Comparison of ENCODE assay signal across 1 cellular context in the genomic region with DNA sequence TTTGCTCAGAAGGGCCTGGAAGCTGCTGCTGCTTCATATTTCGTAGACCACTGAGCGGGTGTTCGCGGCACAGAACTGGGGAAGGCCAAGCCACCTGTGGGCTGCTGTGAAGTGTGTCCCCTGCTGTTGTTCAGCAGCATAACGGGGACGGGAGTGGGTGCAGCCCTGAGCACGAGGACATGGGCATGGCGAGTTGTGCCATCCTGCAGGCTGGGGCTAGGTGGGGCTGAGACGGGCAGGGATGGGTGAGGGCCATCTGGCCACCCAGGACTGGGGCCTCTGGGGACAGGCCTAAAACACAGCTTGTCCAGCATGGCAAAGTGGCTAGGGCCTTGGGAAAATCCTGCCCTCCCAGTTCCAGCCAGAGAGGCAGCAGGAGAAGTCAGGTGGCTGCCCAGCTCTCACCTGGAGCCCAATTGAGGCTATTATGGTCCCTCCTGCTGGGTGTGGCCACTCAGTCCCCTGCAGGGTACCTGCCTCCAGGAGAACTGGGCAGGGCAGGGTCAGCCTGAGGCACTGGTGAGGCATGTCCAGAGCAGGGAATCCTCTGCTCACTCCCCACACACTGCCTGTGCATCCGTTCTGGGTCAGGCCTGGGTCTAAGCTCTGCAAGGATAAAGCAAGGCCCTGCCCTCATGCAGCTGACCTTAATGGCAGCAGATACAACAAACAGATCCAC.
TF ChIP-seq lines count a peak whose summit lies in the region.

No MANE protein-coding gene starts in this region.

TF ChIP-seq in SK-N-SH treated with all-trans-retinoic acid at 6 μM for 48 hours, 23 proteins besides CTCF, POLR2A, EP300 and RAD21 (continued from another document):
- TF ChIP-seq, protein P1, sequence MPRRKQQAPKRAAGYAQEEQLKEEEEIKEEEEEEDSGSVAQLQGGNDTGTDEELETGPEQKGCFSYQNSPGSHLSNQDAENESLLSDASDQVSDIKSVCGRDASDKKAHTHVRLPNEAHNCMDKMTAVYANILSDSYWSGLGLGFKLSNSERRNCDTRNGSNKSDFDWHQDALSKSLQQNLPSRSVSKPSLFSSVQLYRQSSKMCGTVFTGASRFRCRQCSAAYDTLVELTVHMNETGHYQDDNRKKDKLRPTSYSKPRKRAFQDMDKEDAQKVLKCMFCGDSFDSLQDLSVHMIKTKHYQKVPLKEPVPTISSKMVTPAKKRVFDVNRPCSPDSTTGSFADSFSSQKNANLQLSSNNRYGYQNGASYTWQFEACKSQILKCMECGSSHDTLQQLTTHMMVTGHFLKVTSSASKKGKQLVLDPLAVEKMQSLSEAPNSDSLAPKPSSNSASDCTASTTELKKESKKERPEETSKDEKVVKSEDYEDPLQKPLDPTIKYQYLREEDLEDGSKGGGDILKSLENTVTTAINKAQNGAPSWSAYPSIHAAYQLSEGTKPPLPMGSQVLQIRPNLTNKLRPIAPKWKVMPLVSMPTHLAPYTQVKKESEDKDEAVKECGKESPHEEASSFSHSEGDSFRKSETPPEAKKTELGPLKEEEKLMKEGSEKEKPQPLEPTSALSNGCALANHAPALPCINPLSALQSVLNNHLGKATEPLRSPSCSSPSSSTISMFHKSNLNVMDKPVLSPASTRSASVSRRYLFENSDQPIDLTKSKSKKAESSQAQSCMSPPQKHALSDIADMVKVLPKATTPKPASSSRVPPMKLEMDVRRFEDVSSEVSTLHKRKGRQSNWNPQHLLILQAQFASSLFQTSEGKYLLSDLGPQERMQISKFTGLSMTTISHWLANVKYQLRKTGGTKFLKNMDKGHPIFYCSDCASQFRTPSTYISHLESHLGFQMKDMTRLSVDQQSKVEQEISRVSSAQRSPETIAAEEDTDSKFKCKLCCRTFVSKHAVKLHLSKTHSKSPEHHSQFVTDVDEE (CRISPR knock-in tag; IDR thresholded peaks at IDR 0.05): no peak
- no peak for TF ChIP-seq ARNTL (CRISPR knock-in tag; IDR thresholded peaks at IDR 0.05; ENCODE audit: borderline replicate concordance, low read depth)
